In genomic region chr10:119342017-119342734, GRCh38 we compare ENCODE assay signal across 14 cellular contexts.
A peak's percentile ranks its signal among the peaks of the same experiment; 100 is the strongest.
DNase-seq lines count a peak whose midpoint lies in the region; FAIRE-seq and TF ChIP-seq lines count a peak whose summit lies in the region.
"Had no signal": no experiment of that assay in that cellular context is flagged by ENCODE, and none has a peak within 500 bp of the region (broad histone marks: within the 10 kb centered on the region; RNA-seq: fewer than 3 reads in every experiment).

No MANE protein-coding gene starts in this region.

- H3K27me3 ChIP-seq in bronchial epithelial cell (ENCODE audit: control insufficient read depth, insufficient read depth, low read length) (no peaks in the 10 kb centered on the region), sigmoid colon (no peaks in the 10 kb centered on the region)

- TF ChIP-seq POLR2A in sigmoid colon (IDR thresholded peaks at IDR 0.05) = no peak

- peak overlapping the region; percentile 55 to 79 (median 68) for H3K27ac ChIP-seq in sigmoid colon

- no peak for TF ChIP-seq EP300 in sigmoid colon (IDR thresholded peaks at IDR 0.05)

- FAIRE-seq in bronchial epithelial cell (lab: Jason Lieb, UNC) = peak; percentile 89
- FAIRE-seq: urothelium cell line had no signal

- intact Hi-C loops in sigmoid colon (cut with DNase I) = no loop called here

- peaks cover 0 to 60% (median 56%) of the 10 kb centered on the region in 4 donors for H3K4me1 ChIP-seq in sigmoid colon

- H3K36me3 ChIP-seq in bronchial epithelial cell (ENCODE audit: control insufficient read depth, insufficient read depth, low read length) (no peaks in the 10 kb centered on the region), sigmoid colon (no peaks in the 10 kb centered on the region)

- no peaks in the 10 kb centered on the region for H3K9me3 ChIP-seq in sigmoid colon

- TF ChIP-seq CTCF in bronchial epithelial cell (IDR thresholded peaks at IDR 0.05; ENCODE audit: insufficient read depth, low read length, severe bottlenecking) = no peak
- TF ChIP-seq CTCF in sigmoid colon (IDR thresholded peaks at IDR 0.05) = no peak

- H3K4me3 ChIP-seq in bronchial epithelial cell (ENCODE audit: low read depth, low read length) = no peak overlapping the region
- no peak overlapping the region for H3K4me3 ChIP-seq in sigmoid colon

- WGBS in sigmoid colon, 2 donors = 74 to 75% methylated on average over 18 of the region's 18 CpGs

- DNase-seq in ELF-1 (ENCODE audit: low read depth, low spot score) (peak; percentile 61), bronchial epithelial cell (ENCODE audit: low read depth) (no peak), hepatic stellate cell (ENCODE audit: low spot score) (peak; percentile 48), sigmoid colon (peak; percentile 89), NCI-H748 treated with DMSO at 0.1 percent for 48 hours (lab: John Stamatoyannopoulos, UW) (no peak), D341Med (ENCODE audit: low spot score) (no peak), activated gamma-delta T cell (lab: John Stamatoyannopoulos, UW) (no peak), KG1 (lab: John Stamatoyannopoulos, UW) (no peak)
- DNase-seq: cortex of kidney, GF-D8, head of caudate nucleus, midbrain, NCI-H1417 treated with DMSO at 0.1 percent for 48 hours had no signal

Comparison
In these comparisons a context has a peak if more than half of its experiments do, and no peak if none do; other contexts are left out.
1. DNase-seq: peak in ELF-1 (single experiment), hepatic stellate cell (single experiment) and sigmoid colon (single experiment); none in bronchial epithelial cell (single experiment), NCI-H748 treated with DMSO at 0.1 percent for 48 hours (single experiment), D341Med (single experiment), activated gamma-delta T cell (single experiment) and KG1 (single experiment).